ENCODE assay signal across 8 cellular contexts in the genomic region with DNA sequence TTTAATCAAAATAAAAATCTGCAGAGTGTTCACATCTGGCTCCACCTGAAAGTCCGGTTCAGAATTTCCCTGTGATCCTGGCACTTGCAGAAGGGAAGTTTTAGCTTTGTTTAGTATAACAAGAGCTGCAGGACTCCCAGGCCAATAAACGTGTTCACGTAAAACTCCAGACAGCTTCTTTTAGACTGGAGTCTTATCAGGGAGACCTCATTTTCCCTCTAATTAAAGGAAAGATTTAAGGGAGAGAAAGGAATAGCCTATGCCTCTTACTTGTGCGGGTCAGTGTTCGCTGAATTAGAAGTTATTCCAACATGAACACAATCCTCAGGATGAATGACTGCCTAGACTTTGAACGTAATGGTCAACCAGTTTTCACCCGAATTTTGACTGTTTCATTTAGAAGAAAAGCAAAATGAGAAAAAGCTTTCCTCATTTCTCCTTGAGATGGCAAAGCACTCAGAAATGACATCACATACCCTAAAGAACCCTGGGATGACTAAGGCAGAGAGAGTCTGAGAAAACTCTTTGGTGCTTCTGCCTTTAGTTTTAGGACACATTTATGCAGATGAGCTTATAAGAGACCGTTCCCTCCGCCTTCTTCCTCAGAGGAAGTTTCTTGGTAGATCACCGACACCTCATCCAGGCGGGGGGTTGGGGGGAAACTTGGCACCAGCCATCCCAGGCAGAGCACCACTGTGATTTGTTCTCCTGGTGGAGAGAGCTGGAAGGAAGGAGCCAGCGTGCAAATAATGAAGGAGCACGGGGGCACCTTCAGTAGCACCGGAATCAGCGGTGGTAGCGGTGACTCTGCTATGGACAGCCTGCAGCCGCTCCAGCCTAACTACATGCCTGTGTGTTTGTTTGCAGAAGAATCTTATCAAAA.
DNase-seq lines count a peak whose midpoint lies in the region; ATAC-seq lines count a peak whose summit lies in the region.

No MANE protein-coding gene starts in this region.

- POLR2A ChIA-PET in activated CD8-positive, alpha-beta T cell treated with anti-CD3 and anti-CD28 coated beads, Interleukin-2, amount 10 ng/mL, durations not matched to agents 7 days and 5 days (lab: Charles Lee): interaction anchor here (1.2 to 7.8 kb wide), 15 partner anchors 12 to 114 kb away, joined by 3 to 87 read pairs (median 6); no protein-coding TSS in a partner anchor

- H3K27ac Mint-ChIP-seq in activated CD8-positive, alpha-beta T cell treated with anti-CD3 and anti-CD28 coated beads, Interleukin-2, amount 10 ng/mL, durations not matched to agents 7 days and 5 days: peak overlapping the region; percentile 91

- CTCF ChIA-PET in activated CD8-positive, alpha-beta T cell treated with anti-CD3 and anti-CD28 coated beads, Interleukin-2, amount 10 ng/mL, durations not matched to agents 7 days and 5 days (lab: Charles Lee): interaction anchor here (0.7 to 8.2 kb wide), 23 partner anchors 11 to 113 kb away, joined by 3 to 92 read pairs (median 7); no protein-coding TSS in a partner anchor

- peak overlapping the region; percentile 85 to 96 for H3K4me3 ChIP-seq in muscle layer of duodenum (ENCODE audit: low read depth in 1 of 2, low read length in 2 of 2)

- H3K36me3 ChIP-seq in muscle layer of duodenum (ENCODE audit: control insufficient read depth in 1 of 2, insufficient read depth in 2 of 2, low read length in 2 of 2): no peaks in the 10 kb centered on the region

- peak overlapping the region; percentile 97 for H3K27ac ChIP-seq in muscle layer of duodenum (ENCODE audit: low read length)

- no peaks in the 10 kb centered on the region for H3K27me3 Mint-ChIP-seq in activated CD8-positive, alpha-beta T cell treated with anti-CD3 and anti-CD28 coated beads, Interleukin-2, amount 10 ng/mL, durations not matched to agents 7 days and 5 days (ENCODE audit: low read depth)

- H3K9me3 Mint-ChIP-seq in activated CD8-positive, alpha-beta T cell treated with anti-CD3 and anti-CD28 coated beads, Interleukin-2, amount 10 ng/mL, durations not matched to agents 7 days and 5 days (ENCODE audit: insufficient read depth): peaks cover 3% of the 10 kb centered on the region

- H3K4me1 Mint-ChIP-seq in activated CD8-positive, alpha-beta T cell treated with anti-CD3 and anti-CD28 coated beads, Interleukin-2, amount 10 ng/mL, durations not matched to agents 7 days and 5 days (ENCODE audit: low read depth): peaks cover 57% of the 10 kb centered on the region

- H3K36me3 Mint-ChIP-seq in activated CD8-positive, alpha-beta T cell treated with anti-CD3 and anti-CD28 coated beads, Interleukin-2, amount 10 ng/mL, durations not matched to agents 7 days and 5 days (ENCODE audit: low read depth): peaks cover 49% of the 10 kb centered on the region

- H3K4me3 Mint-ChIP-seq in activated CD8-positive, alpha-beta T cell treated with anti-CD3 and anti-CD28 coated beads, Interleukin-2, amount 10 ng/mL, durations not matched to agents 7 days and 5 days: peak overlapping the region; percentile 97

- H3K9me3 ChIP-seq in muscle layer of duodenum (ENCODE audit: control insufficient read depth in 1 of 2, low read length in 2 of 2): no peaks in the 10 kb centered on the region

- H3K4me1 ChIP-seq in muscle layer of duodenum (ENCODE audit: control insufficient read depth in 1 of 2, insufficient read depth in 2 of 2, low read length in 2 of 2): peaks cover 4 to 24% of the 10 kb centered on the region in 2 donors

- DNase-seq in SIG-M5 treated with dmso at 0.1 percent for 504 hours (lab: John Stamatoyannopoulos, UW; ENCODE audit: unreplicated experiment) (peak; percentile 63), SIG-M5 (lab: John Stamatoyannopoulos, UW) (no peak), LHCN-M2 (ENCODE audit: low read depth) (peak; percentile 78), superior temporal gyrus (ENCODE audit: extremely low spot score) (peak; percentile 45), HK-2 (ENCODE audit: unreplicated experiment) (no peak)
- DNase-seq in activated CD8-positive, alpha-beta T cell treated with anti-CD3 and anti-CD28 coated beads, Interleukin-2, amount 10 ng/mL, durations not matched to agents 7 days and 5 days: peak; percentile 60

- peak; percentile 40 for ATAC-seq in activated CD8-positive, alpha-beta T cell treated with anti-CD3 and anti-CD28 coated beads, Interleukin-2, amount 10 ng/mL, durations not matched to agents 7 days and 5 days
- peak; percentile 57 for ATAC-seq in esophagus mucosa

- H3K27me3 ChIP-seq in muscle layer of duodenum (ENCODE audit: low read depth, low read length): no peaks in the 10 kb centered on the region

Comparison
In these comparisons a context has a peak if more than half of its experiments do, and no peak if none do; other contexts are left out.
1. DNase-seq: peak in SIG-M5 treated with dmso at 0.1 percent for 504 hours (single experiment), LHCN-M2 (single experiment), activated CD8-positive, alpha-beta T cell treated with anti-CD3 and anti-CD28 coated beads, Interleukin-2, amount 10 ng/mL, durations not matched to agents 7 days and 5 days (single experiment) and superior temporal gyrus (single experiment); none in SIG-M5 (single experiment) and HK-2 (single experiment).